27 cellular contexts compared by ENCODE assay signal in the genomic region with DNA sequence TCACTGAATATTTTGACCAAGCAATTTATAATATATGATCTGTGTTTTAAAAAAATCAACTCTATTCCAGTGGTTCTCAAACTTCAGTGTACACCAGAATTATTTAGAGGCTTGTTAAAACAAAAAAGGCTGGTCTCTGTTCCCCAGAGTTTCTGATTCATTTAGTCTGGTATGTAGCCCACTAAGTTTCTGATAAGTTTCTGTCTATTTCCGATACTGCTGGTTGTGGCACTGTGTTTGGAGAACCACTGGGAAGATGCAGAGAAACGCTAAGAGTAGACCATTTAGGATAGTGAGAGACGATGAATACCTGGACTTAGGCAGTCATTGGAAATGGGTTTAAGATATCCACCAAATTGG.
"Had no signal": no experiment of that assay in that cellular context is flagged by ENCODE, and none has a peak within 500 bp of the region (broad histone marks: within the 10 kb centered on the region; RNA-seq: fewer than 3 reads in every experiment).

No MANE protein-coding gene starts in this region.

- H3K4me1 ChIP-seq: esophagus muscularis mucosa, gastroesophageal sphincter, heart left ventricle, left lung, parathyroid adenoma, right lobe of liver, suprapubic skin, vagina had no signal

- H2AFZ ChIP-seq: hepatocyte, parathyroid adenoma had no signal

- H3K4me1 Mint-ChIP-seq: naive thymus-derived CD8-positive, alpha-beta T cell; nephron progenitor cell; stimulated activated naive CD8-positive, alpha-beta T cell treated with anti-CD3 and anti-CD28 coated beads, Interleukin-15, amount 100 ng/mL, for 72 hours had no signal

- H3K4me3 ChIP-seq: coronary artery, esophagus muscularis mucosa, gastroesophageal sphincter, heart left ventricle, hepatocyte, left lung, right lobe of liver, suprapubic skin, vagina had no signal

- H3K27ac ChIP-seq: coronary artery, esophagus muscularis mucosa, gastroesophageal sphincter, heart left ventricle, left lung, parathyroid adenoma, right lobe of liver, suprapubic skin, vagina had no signal

- H3K27me3 Mint-ChIP-seq: naive thymus-derived CD8-positive, alpha-beta T cell; progenitor cell of endocrine pancreas; stimulated activated naive CD8-positive, alpha-beta T cell treated with anti-CD3 and anti-CD28 coated beads, Interleukin-15, amount 100 ng/mL, for 72 hours had no signal

- H3K27me3 ChIP-seq: esophagus muscularis mucosa, gastroesophageal sphincter, heart left ventricle, hepatocyte, left lung, right lobe of liver, suprapubic skin, vagina had no signal

- H3K79me2 ChIP-seq: hepatocyte, parathyroid adenoma had no signal

- H3K36me3 ChIP-seq: esophagus muscularis mucosa, gastroesophageal sphincter, heart left ventricle, left lung, right lobe of liver, suprapubic skin, vagina had no signal

- H3K27ac Mint-ChIP-seq: naive thymus-derived CD8-positive, alpha-beta T cell; nephron progenitor cell; progenitor cell of endocrine pancreas; stimulated activated naive CD8-positive, alpha-beta T cell treated with anti-CD3 and anti-CD28 coated beads, Interleukin-15, amount 100 ng/mL, for 72 hours had no signal

- H3K36me3 Mint-ChIP-seq: naive thymus-derived CD8-positive, alpha-beta T cell had no signal

- H3K9me3 ChIP-seq: esophagus muscularis mucosa, gastroesophageal sphincter, heart left ventricle, left lung, right lobe of liver, suprapubic skin, vagina had no signal

- DNase-seq: cerebellar nuclear complex; dermis blood vessel endothelial cell; effector memory CD4-positive, alpha-beta T cell; heart left ventricle; left cardiac atrium; left lung; mammary epithelial cell; naive thymus-derived CD8-positive, alpha-beta T cell; nephron progenitor cell; nucleus accumbens; right lobe of liver; small intestine; stimulated activated CD4-positive, alpha-beta T cell treated with anti-CD3 and anti-CD28 coated beads, Interleukin-12 subunit alpha, Interleukin-12 subunit beta, amount 100 ng/mL, for 4 hours; stimulated activated CD4-positive, alpha-beta T cell treated with anti-CD3 and anti-CD28 coated beads, Interleukin-1b, Interleukin-23, amount 100 ng/mL, for 48 hours; stimulated activated CD4-positive, alpha-beta T cell treated with anti-CD3 and anti-CD28 coated beads, Interleukin-4, amount 100 ng/mL, for 1 hour; stimulated activated CD8-positive, alpha-beta memory T cell treated with anti-CD3 and anti-CD28 coated beads, Interleukin-4, amount 100 ng/mL, for 48 hours; stimulated activated naive CD4-positive, alpha-beta T cell; stimulated activated naive CD8-positive, alpha-beta T cell treated with anti-CD3 and anti-CD28 coated beads, Interleukin-15, amount 100 ng/mL, for 72 hours; trophoblast cell had no signal

- H3K9me3 Mint-ChIP-seq: nephron progenitor cell; stimulated activated naive CD8-positive, alpha-beta T cell treated with anti-CD3 and anti-CD28 coated beads, Interleukin-15, amount 100 ng/mL, for 72 hours had no signal

- H3K9ac ChIP-seq: parathyroid adenoma had no signal

- H3K4me3 Mint-ChIP-seq: naive thymus-derived CD8-positive, alpha-beta T cell; nephron progenitor cell; stimulated activated naive CD8-positive, alpha-beta T cell treated with anti-CD3 and anti-CD28 coated beads, Interleukin-15, amount 100 ng/mL, for 72 hours had no signal
